Comparison of ENCODE assay signal across 19 cellular contexts in genomic region chr19:16847407-16847806, GRCh38. TPM values are rescaled to one million over a fixed set of nuclear protein-coding genes. Genes with fewer than 3 reads are reported as not detected.
"Had no signal": no experiment of that assay in that cellular context is flagged by ENCODE, and none has a peak within 500 bp of the region (broad histone marks: within the 10 kb centered on the region; RNA-seq: fewer than 3 reads in every experiment).

No MANE protein-coding gene starts in this region.

- H3K9me3 Mint-ChIP-seq: activated naive CD8-positive, alpha-beta T cell treated with anti-CD3 and anti-CD28 coated beads, Interleukin-2, amount 10 ng/mL, durations not matched to agents 7 days and 5 days; naive thymus-derived CD8-positive, alpha-beta T cell; WTC11 had no signal

- H3K4me3 Mint-ChIP-seq: activated naive CD8-positive, alpha-beta T cell treated with anti-CD3 and anti-CD28 coated beads, Interleukin-2, amount 10 ng/mL, durations not matched to agents 7 days and 5 days; naive thymus-derived CD8-positive, alpha-beta T cell; WTC11 had no signal

- H3K27ac ChIP-seq: breast epithelium, foreskin keratinocyte, ovary, prostate gland, SJSA1 had no signal

- DNase-seq: activated naive CD4-positive, alpha-beta T cell treated with Interleukin-2 at 50 U/mL for 16 hours; activated naive CD8-positive, alpha-beta T cell treated with anti-CD3 and anti-CD28 coated beads, Interleukin-2, amount 10 ng/mL, durations not matched to agents 7 days and 5 days; activated T-cell treated with anti-CD3 and anti-CD28 coated beads, Interleukin-2, amount 50 U/mL, for 1 hour; amniotic stem cell; cerebellar nuclear complex; foreskin keratinocyte; hypothalamus; naive thymus-derived CD8-positive, alpha-beta T cell; ovary; stimulated activated CD4-positive, alpha-beta T cell treated with anti-CD3 and anti-CD28 coated beads, Interleukin-1b, Interleukin-23, amount 100 ng/mL, for 48 hours; T-helper 1 cell; T-helper 9 cell; testis; trophoblast cell had no signal

- H3K27ac Mint-ChIP-seq: activated naive CD8-positive, alpha-beta T cell treated with anti-CD3 and anti-CD28 coated beads, Interleukin-2, amount 10 ng/mL, durations not matched to agents 7 days and 5 days; WTC11 had no signal

- ATAC-seq: foreskin keratinocyte; naive thymus-derived CD8-positive, alpha-beta T cell; WTC11 had no signal

- H3K27me3 Mint-ChIP-seq: activated naive CD8-positive, alpha-beta T cell treated with anti-CD3 and anti-CD28 coated beads, Interleukin-2, amount 10 ng/mL, durations not matched to agents 7 days and 5 days; naive thymus-derived CD8-positive, alpha-beta T cell had no signal

- H3K4me1 Mint-ChIP-seq: activated naive CD8-positive, alpha-beta T cell treated with anti-CD3 and anti-CD28 coated beads, Interleukin-2, amount 10 ng/mL, durations not matched to agents 7 days and 5 days had no signal

RNA-seq across cellular contexts. Expression of gene F2RL3, which starts 41.4 kb away (rescaled TPM):
- total RNA-seq: epithelial cell of proximal tubule; foreskin keratinocyte; naive thymus-derived CD8-positive, alpha-beta T cell had no signal
